In the genomic region with DNA sequence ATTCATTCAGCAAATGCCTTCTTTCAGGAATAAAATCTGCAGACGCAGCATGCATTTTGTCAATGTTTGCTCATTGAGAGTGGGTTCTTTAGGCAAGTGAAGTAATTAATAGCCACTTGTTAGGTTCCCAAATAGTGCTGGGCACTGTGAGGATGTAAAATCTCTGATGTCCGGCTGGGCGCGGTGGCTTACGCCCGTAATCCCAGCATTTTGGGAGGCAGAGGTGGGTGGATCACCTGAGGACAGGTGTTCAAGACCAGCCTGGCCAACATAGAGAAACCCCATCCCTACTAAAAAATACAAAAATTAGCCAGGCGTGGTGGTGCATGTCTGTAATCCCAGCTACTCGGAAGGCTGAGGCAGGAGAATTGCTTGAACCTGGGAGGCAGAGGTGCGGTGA, we compare ENCODE assay signal across 5 cellular contexts. TPM values are rescaled to one million over a fixed set of nuclear protein-coding genes. Genes with fewer than 3 reads are reported as not detected.
"Had no signal": no experiment of that assay in that cellular context is flagged by ENCODE, and none has a peak within 500 bp of the region (broad histone marks: within the 10 kb centered on the region; RNA-seq: fewer than 3 reads in every experiment).

No MANE protein-coding gene starts in this region.

RNA-seq across cellular contexts. Expression of a gene that starts 51.3 kb away (rescaled TPM):
- total RNA-seq: M059J, PC-3, Peyer's patch, Right ventricle myocardium inferior, SK-MEL-5 had no signal
